ENCODE assay signal across 21 cellular contexts in the genomic region with DNA sequence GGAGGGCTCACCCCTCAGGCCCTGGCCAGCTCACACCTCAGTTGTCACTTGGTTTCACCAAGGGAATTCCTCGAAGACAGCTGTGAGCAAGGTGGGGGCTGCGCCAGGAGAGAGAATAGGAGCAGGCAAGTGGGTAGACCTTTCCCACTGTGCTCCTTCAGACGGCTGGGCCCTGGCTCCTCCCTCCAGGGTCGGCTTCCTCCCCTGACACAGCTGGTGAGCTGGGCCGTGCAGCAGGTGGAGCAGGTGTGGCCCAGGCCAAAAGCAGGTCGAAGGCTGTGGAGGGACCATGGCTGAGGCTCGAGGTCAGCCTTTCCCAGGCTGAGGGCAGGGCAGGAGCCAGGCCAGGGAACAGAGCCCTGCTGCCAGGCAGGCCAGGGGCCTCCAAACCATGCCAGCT.
"Had no signal": no experiment of that assay in that cellular context is flagged by ENCODE, and none has a peak within 500 bp of the region (broad histone marks: within the 10 kb centered on the region; RNA-seq: fewer than 3 reads in every experiment).

No MANE protein-coding gene starts in this region.

- H3K9me3 Mint-ChIP-seq: activated naive CD4-positive, alpha-beta T cell treated with anti-CD3 and anti-CD28 coated beads for 36 hours; activated T-cell treated with anti-CD3 and anti-CD28 coated beads, Interleukin-2, amount 50 U/mL, for 4 hours; activated T-helper 2 cell treated with anti-CD3 and anti-CD28 coated beads, Interferon-gamma antibody, Interleukin-2, Interleukin-4, amounts not matched to agents 10 μg/mL and 5 μg/mL and 100 μg/mL, durations not matched to agents 14 hours and 24 hours and 36 hours; memory B cell; nephron progenitor cell had no signal

- H3K4me1 Mint-ChIP-seq: memory B cell, nephron progenitor cell had no signal

- DNase-seq: activated CD4-positive, alpha-beta T cell treated with anti-CD3 and anti-CD28 coated beads for 1 hour; activated CD8-positive, alpha-beta memory T cell treated with anti-CD3 and anti-CD28 coated beads, Interleukin-2, amount 50 U/mL, for 48 hours; activated naive CD4-positive, alpha-beta T cell treated with anti-CD3 and anti-CD28 coated beads for 36 hours; activated T-cell treated with anti-CD3 and anti-CD28 coated beads, Interleukin-2, amount 50 U/mL, for 4 hours; amygdala; effector CD8-positive, alpha-beta T cell; foreskin keratinocyte; kidney; nephron progenitor cell; nucleus accumbens; sigmoid colon; stimulated activated CD4-positive, alpha-beta T cell treated with anti-CD3 and anti-CD28 coated beads, Interleukin-15, amount 100 ng/mL, for 24 hours; stimulated activated CD4-positive, alpha-beta T cell treated with anti-CD3 and anti-CD28 coated beads, Interleukin-2, amount 100 ng/mL, for 48 hours; stimulated activated CD8-positive, alpha-beta memory T cell treated with anti-CD3 and anti-CD28 coated beads, Interleukin-4, amount 100 ng/mL, for 48 hours; stimulated activated naive CD4-positive, alpha-beta T cell; T-helper 1 cell; WERI-Rb-1 had no signal

- H3K27ac ChIP-seq: cardiac muscle cell, foreskin keratinocyte, sigmoid colon, upper lobe of left lung, WERI-Rb-1 had no signal

- ATAC-seq: activated T-cell treated with anti-CD3 and anti-CD28 coated beads, Interleukin-2, amount 50 U/mL, for 4 hours; foreskin keratinocyte had no signal

- H3K27ac Mint-ChIP-seq: activated naive CD4-positive, alpha-beta T cell treated with anti-CD3 and anti-CD28 coated beads for 36 hours; activated T-helper 2 cell treated with anti-CD3 and anti-CD28 coated beads, Interferon-gamma antibody, Interleukin-2, Interleukin-4, amounts not matched to agents 10 μg/mL and 5 μg/mL and 100 μg/mL, durations not matched to agents 14 hours and 24 hours and 36 hours; memory B cell; nephron progenitor cell had no signal

- H3K36me3 Mint-ChIP-seq: memory B cell had no signal

- H3K4me3 Mint-ChIP-seq: activated naive CD4-positive, alpha-beta T cell treated with anti-CD3 and anti-CD28 coated beads for 36 hours; activated T-cell treated with anti-CD3 and anti-CD28 coated beads, Interleukin-2, amount 50 U/mL, for 4 hours; memory B cell; nephron progenitor cell had no signal
